1 cellular context compared by ENCODE assay signal in the genomic region with DNA sequence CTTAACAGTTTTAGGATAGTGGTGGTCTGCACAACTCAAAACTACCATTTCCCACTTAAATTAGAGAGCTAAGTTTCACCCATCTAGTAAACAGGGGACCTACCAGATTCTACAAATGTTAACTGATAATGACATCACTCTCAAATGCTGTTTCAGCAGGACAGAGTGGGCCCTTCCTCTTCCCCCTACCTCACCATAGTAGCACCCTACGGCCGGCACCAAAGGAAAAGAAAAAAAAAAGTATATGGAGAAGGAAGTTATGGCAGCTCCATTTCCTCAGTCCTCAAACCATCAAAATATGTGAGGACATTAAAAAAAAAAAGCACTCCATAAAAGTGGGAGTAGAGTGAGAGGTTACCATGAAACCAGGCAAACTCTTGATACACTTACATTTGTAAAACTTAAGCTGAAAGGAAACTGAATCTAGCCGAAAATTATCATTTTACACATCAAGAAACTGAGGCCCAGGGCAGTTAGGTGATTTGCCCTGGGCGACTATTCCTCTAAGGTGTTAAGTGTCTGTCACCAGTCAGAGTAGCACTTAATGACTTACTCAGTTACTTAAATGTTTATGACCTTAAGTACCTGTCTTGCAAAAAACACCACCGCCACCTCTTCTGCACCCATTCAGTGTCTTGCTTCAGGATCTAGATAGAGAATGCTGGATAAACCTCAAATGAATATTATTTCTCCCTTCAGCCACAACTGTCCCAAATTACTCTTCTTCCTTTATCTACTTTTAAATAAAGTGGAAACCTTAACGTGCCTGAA.
TF ChIP-seq lines count a peak whose summit lies in the region.

No MANE protein-coding gene starts in this region.

TF ChIP-seq in endothelial cell of umbilical vein, 7 proteins besides CTCF, POLR2A, EP300 and RAD21:
- TF ChIP-seq POLR2AphosphoS5 (IDR thresholded peaks at IDR 0.05; ENCODE audit: insufficient read depth, low read depth, low read length) = no peak
- no peak for TF ChIP-seq EZH2 (IDR thresholded peaks at IDR 0.05; ENCODE audit: borderline replicate concordance, low read depth, low read length, severe bottlenecking)
- TF ChIP-seq FOS (IDR thresholded peaks at IDR 0.05; ENCODE audit: borderline replicate concordance, insufficient read depth, low read length) = no peak
